Comparison of ENCODE assay signal across 27 cellular contexts in the genomic region with DNA sequence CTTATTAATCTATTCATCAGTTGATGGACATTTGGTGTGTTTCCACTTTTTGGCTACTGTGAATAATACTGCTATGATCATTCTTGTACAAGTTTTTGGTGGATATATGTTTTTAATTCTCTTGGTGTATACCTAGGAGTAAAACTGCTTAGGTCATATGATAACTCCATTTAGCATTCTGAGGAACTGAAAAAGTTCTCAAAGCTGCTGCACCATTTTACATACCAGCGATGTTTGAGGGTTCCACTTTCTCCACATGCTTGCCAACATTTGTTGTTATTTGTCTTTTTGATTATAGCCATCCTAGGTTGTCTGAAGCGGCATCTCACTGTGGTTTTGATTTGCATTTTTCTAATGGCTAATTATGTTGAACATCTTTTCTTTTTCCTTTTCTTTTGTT. TPM values are rescaled to one million over a fixed set of nuclear protein-coding genes. Genes with fewer than 3 reads are reported as not detected.
A peak's percentile ranks its signal among the peaks of the same experiment; 100 is the strongest.
DNase-seq lines count a peak whose midpoint lies in the region; ATAC-seq and TF ChIP-seq lines count a peak whose summit lies in the region.
"Had no signal": no experiment of that assay in that cellular context is flagged by ENCODE, and none has a peak within 500 bp of the region (broad histone marks: within the 10 kb centered on the region; RNA-seq: fewer than 3 reads in every experiment).

No MANE protein-coding gene starts in this region.

- no peak for ATAC-seq in natural killer cell treated with Interleukin-12 subunit alpha and Interleukin-12 subunit beta and Interleukin-15 and Interleukin-18, amount 100 ng/mL, for 72 hours
- ATAC-seq in HG03095 (IDR thresholded peaks at IDR 0.05; ENCODE audit: unreplicated experiment): no peak

- H3K9me3 ChIP-seq in BLaER1 treated with 17β-estradiol and CSF1 and Interleukin-3, amounts not matched to agents 10 nM and 100 nM (replicated peaks in 1 of 11): no peaks in the 10 kb centered on the region

- H3K27me3 Mint-ChIP-seq in natural killer cell treated with Interleukin-12 subunit alpha and Interleukin-12 subunit beta and Interleukin-15 and Interleukin-18, amount 100 ng/mL, for 72 hours: no peaks in the 10 kb centered on the region
- H3K27me3 Mint-ChIP-seq: IgD-negative memory B cell had no signal

- peaks cover 9 to 13% of the 10 kb centered on the region in 2 donors for H3K4me1 Mint-ChIP-seq in natural killer cell treated with Interleukin-12 subunit alpha and Interleukin-12 subunit beta and Interleukin-15 and Interleukin-18, amount 100 ng/mL, for 72 hours (ENCODE audit: low read depth in 2 of 2)

- H3K4me3 ChIP-seq in BLaER1 treated with 17β-estradiol and CSF1 and Interleukin-3, amounts not matched to agents 10 nM and 100 nM: no peak overlapping the region
- H3K4me3 ChIP-seq in GM12865 (ENCODE audit: low read depth, low read length): no peak overlapping the region
- H3K4me3 ChIP-seq: GM23248, PC-9 had no signal

- no peaks in the 10 kb centered on the region for H3K27me3 ChIP-seq in BLaER1 treated with 17β-estradiol and CSF1 and Interleukin-3, amounts not matched to agents 10 nM and 100 nM

- H3K36me3 ChIP-seq in BLaER1 treated with 17β-estradiol and CSF1 and Interleukin-3, amounts not matched to agents 10 nM and 100 nM: no peaks in the 10 kb centered on the region

- peaks cover 26 to 75% (median 58%) of the 10 kb centered on the region in 10 experiments for H3K4me1 ChIP-seq in BLaER1 treated with 17β-estradiol and CSF1 and Interleukin-3, amounts not matched to agents 10 nM and 100 nM

- peak overlapping the region in 1 of 11 experiments; percentile 3; a peak in 1 of 22 replicates for H3K9ac ChIP-seq in BLaER1 treated with 17β-estradiol and CSF1 and Interleukin-3, amounts not matched to agents 10 nM and 100 nM
- H3K9ac ChIP-seq: GM23248, KMS-11 had no signal

- DNase-seq in GM12865 (ENCODE audit: low read depth) (peak; percentile 16), MV-4-11 (lab: John Stamatoyannopoulos, UW) (peak; percentile 66), RPMI8226 (peak; percentile 23), UCSD-AML1 (lab: John Stamatoyannopoulos, UW; ENCODE audit: unreplicated experiment) (no peak), substantia nigra (lab: John Stamatoyannopoulos, UW) (no peak)
- no peak for DNase-seq in natural killer cell treated with Interleukin-12 subunit alpha and Interleukin-12 subunit beta and Interleukin-15 and Interleukin-18, amount 100 ng/mL, for 72 hours (ENCODE audit: low spot score)
- DNase-seq: C1 segment of cervical spinal cord; Calu3; CD8-positive, alpha-beta memory T cell; DND-41; GM23248; H7; HFFc6; NCI-H1048; NCI-H1417; NCI-H1694; NCI-H2029 treated with DMSO at 0.1 percent for 48 hours; NCI-H2227 treated with DMSO at 0.1 percent for 48 hours; NCI-H526 treated with DMSO at 0.1 percent for 48 hours; PC-9; SHP77 treated with DMSO at 0.1 percent for 48 hours had no signal

- peaks cover 0 to 3% (median 0%) of the 10 kb centered on the region in 11 experiments; a peak in 2 of 22 replicates for H4K20me1 ChIP-seq in BLaER1 treated with 17β-estradiol and CSF1 and Interleukin-3, amounts not matched to agents 10 nM and 100 nM

- H3K4me3 Mint-ChIP-seq in natural killer cell treated with Interleukin-12 subunit alpha and Interleukin-12 subunit beta and Interleukin-15 and Interleukin-18, amount 100 ng/mL, for 72 hours: no peak overlapping the region
- H3K4me3 Mint-ChIP-seq: HFFc6 had no signal

- no peaks in the 10 kb centered on the region for H3K9me3 Mint-ChIP-seq in natural killer cell treated with Interleukin-12 subunit alpha and Interleukin-12 subunit beta and Interleukin-15 and Interleukin-18, amount 100 ng/mL, for 72 hours
- H3K9me3 Mint-ChIP-seq: CD8-positive, alpha-beta memory T cell; HFFc6; IgD-negative memory B cell had no signal

- TF ChIP-seq CTCF in GM12865 (IDR thresholded peaks at IDR 0.05; ENCODE audit: insufficient read depth, low read depth, low read length, missing control alignments): no peak

- no peak overlapping the region for H3K27ac Mint-ChIP-seq in natural killer cell treated with Interleukin-12 subunit alpha and Interleukin-12 subunit beta and Interleukin-15 and Interleukin-18, amount 100 ng/mL, for 72 hours
- H3K27ac Mint-ChIP-seq: CD8-positive, alpha-beta memory T cell; HFFc6 had no signal

- peak overlapping the region in 8 of 11 experiments; percentile 1 to 92 (median 70); a peak in 13 of 22 replicates for H3K27ac ChIP-seq in BLaER1 treated with 17β-estradiol and CSF1 and Interleukin-3, amounts not matched to agents 10 nM and 100 nM
- no peak overlapping the region for H3K27ac ChIP-seq in substantia nigra (ENCODE audit: low read depth, low read length, poor library complexity, severe bottlenecking)
- H3K27ac ChIP-seq: GM23248, HL-60, KMS-11, PC-9, RWPE1 had no signal

- no peaks in the 10 kb centered on the region for H3K36me3 Mint-ChIP-seq in natural killer cell treated with Interleukin-12 subunit alpha and Interleukin-12 subunit beta and Interleukin-15 and Interleukin-18, amount 100 ng/mL, for 72 hours
- H3K36me3 Mint-ChIP-seq: IgD-negative memory B cell had no signal

- H3K4me2 ChIP-seq in BLaER1 treated with 17β-estradiol and CSF1 and Interleukin-3, amounts not matched to agents 10 nM and 100 nM: peak overlapping the region in 10 of 11 experiments; percentile 37 to 99 (median 77); a peak in 17 of 22 replicates
- H3K4me2 ChIP-seq: KMS-11, PC-9 had no signal

RNA-seq across cellular contexts. Expression of gene ACER3, which starts 4.1 kb away (rescaled TPM):
- total RNA-seq in natural killer cell treated with Interleukin-12 subunit alpha and Interleukin-12 subunit beta and Interleukin-15 and Interleukin-18, amount 100 ng/mL, for 72 hours: 10 to 100 TPM; 16.3 to 16.8 TPM

Comparison
In these comparisons a context has a peak if more than half of its experiments do, and no peak if none do; other contexts are left out.
1. DNase-seq: peak in GM12865 (single experiment), MV-4-11 (single experiment) and RPMI8226 (single experiment); none in UCSD-AML1 (single experiment), natural killer cell treated with Interleukin-12 subunit alpha and Interleukin-12 subunit beta and Interleukin-15 and Interleukin-18, amount 100 ng/mL, for 72 hours (single experiment) and substantia nigra (0 of 49).